Comparison of ENCODE assay signal across 1 cellular context in genomic region chr16:67279296-67280089, GRCh38.
A peak's percentile ranks its signal among the peaks of the same experiment; 100 is the strongest.
TF ChIP-seq lines count a peak whose summit lies in the region.

A gene with protein sequence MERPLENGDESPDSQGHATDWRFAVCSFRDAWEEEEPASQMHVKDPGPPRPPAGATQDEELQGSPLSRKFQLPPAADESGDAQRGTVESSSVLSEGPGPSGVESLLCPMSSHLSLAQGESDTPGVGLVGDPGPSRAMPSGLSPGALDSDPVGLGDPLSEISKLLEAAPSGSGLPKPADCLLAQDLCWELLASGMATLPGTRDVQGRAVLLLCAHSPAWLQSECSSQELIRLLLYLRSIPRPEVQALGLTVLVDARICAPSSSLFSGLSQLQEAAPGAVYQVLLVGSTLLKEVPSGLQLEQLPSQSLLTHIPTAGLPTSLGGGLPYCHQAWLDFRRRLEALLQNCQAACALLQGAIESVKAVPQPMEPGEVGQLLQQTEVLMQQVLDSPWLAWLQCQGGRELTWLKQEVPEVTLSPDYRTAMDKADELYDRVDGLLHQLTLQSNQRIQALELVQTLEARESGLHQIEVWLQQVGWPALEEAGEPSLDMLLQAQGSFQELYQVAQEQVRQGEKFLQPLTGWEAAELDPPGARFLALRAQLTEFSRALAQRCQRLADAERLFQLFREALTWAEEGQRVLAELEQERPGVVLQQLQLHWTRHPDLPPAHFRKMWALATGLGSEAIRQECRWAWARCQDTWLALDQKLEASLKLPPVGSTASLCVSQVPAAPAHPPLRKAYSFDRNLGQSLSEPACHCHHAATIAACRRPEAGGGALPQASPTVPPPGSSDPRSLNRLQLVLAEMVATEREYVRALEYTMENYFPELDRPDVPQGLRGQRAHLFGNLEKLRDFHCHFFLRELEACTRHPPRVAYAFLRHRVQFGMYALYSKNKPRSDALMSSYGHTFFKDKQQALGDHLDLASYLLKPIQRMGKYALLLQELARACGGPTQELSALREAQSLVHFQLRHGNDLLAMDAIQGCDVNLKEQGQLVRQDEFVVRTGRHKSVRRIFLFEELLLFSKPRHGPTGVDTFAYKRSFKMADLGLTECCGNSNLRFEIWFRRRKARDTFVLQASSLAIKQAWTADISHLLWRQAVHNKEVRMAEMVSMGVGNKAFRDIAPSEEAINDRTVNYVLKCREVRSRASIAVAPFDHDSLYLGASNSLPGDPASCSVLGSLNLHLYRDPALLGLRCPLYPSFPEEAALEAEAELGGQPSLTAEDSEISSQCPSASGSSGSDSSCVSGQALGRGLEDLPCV (plus strand): TSS chr16:67279532. CDS start chr16:67280045, 513 bp downstream.

TF ChIP-seq in K562, 482 proteins besides CTCF, POLR2A, EP300 and RAD21 (continued from another document and continues in another):
- TF ChIP-seq, protein P1, sequence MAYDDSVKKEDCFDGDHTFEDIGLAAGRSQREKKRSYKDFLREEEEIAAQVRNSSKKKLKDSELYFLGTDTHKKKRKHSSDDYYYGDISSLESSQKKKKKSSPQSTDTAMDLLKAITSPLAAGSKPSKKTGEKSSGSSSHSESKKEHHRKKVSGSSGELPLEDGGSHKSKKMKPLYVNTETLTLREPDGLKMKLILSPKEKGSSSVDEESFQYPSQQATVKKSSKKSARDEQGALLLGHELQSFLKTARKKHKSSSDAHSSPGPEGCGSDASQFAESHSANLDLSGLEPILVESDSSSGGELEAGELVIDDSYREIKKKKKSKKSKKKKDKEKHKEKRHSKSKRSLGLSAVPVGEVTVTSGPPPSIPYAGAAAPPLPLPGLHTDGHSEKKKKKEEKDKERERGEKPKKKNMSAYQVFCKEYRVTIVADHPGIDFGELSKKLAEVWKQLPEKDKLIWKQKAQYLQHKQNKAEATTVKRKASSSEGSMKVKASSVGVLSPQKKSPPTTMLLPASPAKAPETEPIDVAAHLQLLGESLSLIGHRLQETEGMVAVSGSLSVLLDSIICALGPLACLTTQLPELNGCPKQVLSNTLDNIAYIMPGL (CRISPR knock-in tag; IDR thresholded peaks at IDR 0.05) = peak; percentile 86; the same call in 1 of the 2 replicates
- TF ChIP-seq ZNF197 (CRISPR knock-in tag; IDR thresholded peaks at IDR 0.05; ENCODE audit: low read depth) (no peak), ZSCAN32 (CRISPR knock-in tag; IDR thresholded peaks at IDR 0.05) (no peak), ZNF354B (CRISPR knock-in tag; IDR thresholded peaks at IDR 0.05) (no peak), REST (CRISPR knock-in tag; IDR thresholded peaks at IDR 0.05; ENCODE audit: low read depth) (peak; percentile 56; the same call in 1 of the 2 replicates), BCLAF1 (IDR thresholded peaks at IDR 0.05; ENCODE audit: borderline replicate concordance in 1 of 2, control insufficient read depth in 1 of 2, low read depth in 2 of 2, low read length in 1 of 2) (peak in 1 of 2 experiments; percentile 90; a peak in 2 of 4 replicates), ZNF41 (CRISPR knock-in tag; conservative IDR thresholded peaks at IDR 0.05) (peak; percentile 55; the same call in 1 of the 2 replicates), TFE3 (CRISPR knock-in tag; IDR thresholded peaks at IDR 0.05) (peak; percentile 68), NR3C1 (CRISPR knock-in tag; IDR thresholded peaks at IDR 0.05) (no peak), NFRKB (IDR thresholded peaks at IDR 0.05; ENCODE audit: low read depth) (no peak), ATF1 (CRISPR knock-in tag; IDR thresholded peaks at IDR 0.05) (no peak), ATF1 (tag; IDR thresholded peaks at IDR 0.05) (peak; percentile 90), SNAPC5 (CRISPR knock-in tag; IDR thresholded peaks at IDR 0.05) (no peak), FOXP1 (CRISPR knock-in tag; IDR thresholded peaks at IDR 0.05) (no peak), ARHGAP35 (IDR thresholded peaks at IDR 0.05; ENCODE audit: partially characterized antibody) (peak; percentile 79), GMEB1 (CRISPR knock-in tag; IDR thresholded peaks at IDR 0.05) (peak; percentile 78), NR4A1 (CRISPR knock-in tag; IDR thresholded peaks at IDR 0.05) (peak; percentile 86; the same call in 1 of the 2 replicates), NR4A1 (tag; IDR thresholded peaks at IDR 0.05) (peak; percentile 77), SMC3 (conservative IDR thresholded peaks at IDR 0.05; ENCODE audit: insufficient read depth, low read depth, low read length) (peak; percentile 75), ZNF184 (CRISPR knock-in tag; IDR thresholded peaks at IDR 0.05) (no peak), ZNF778 (CRISPR knock-in tag; IDR thresholded peaks at IDR 0.05) (no peak), WHSC1 (IDR thresholded peaks at IDR 0.05; ENCODE audit: low read length) (no peak)
- TF ChIP-seq, protein P2, sequence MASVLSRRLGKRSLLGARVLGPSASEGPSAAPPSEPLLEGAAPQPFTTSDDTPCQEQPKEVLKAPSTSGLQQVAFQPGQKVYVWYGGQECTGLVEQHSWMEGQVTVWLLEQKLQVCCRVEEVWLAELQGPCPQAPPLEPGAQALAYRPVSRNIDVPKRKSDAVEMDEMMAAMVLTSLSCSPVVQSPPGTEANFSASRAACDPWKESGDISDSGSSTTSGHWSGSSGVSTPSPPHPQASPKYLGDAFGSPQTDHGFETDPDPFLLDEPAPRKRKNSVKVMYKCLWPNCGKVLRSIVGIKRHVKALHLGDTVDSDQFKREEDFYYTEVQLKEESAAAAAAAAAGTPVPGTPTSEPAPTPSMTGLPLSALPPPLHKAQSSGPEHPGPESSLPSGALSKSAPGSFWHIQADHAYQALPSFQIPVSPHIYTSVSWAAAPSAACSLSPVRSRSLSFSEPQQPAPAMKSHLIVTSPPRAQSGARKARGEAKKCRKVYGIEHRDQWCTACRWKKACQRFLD (CRISPR knock-in tag; IDR thresholded peaks at IDR 0.05) = peak; percentile 51; the same call in 1 of the 2 replicates
- TF ChIP-seq, protein P3, sequence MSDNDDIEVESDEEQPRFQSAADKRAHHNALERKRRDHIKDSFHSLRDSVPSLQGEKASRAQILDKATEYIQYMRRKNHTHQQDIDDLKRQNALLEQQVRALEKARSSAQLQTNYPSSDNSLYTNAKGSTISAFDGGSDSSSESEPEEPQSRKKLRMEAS (CRISPR knock-in tag; IDR thresholded peaks at IDR 0.05) = peak; percentile 81
- TF ChIP-seq, protein P4, sequence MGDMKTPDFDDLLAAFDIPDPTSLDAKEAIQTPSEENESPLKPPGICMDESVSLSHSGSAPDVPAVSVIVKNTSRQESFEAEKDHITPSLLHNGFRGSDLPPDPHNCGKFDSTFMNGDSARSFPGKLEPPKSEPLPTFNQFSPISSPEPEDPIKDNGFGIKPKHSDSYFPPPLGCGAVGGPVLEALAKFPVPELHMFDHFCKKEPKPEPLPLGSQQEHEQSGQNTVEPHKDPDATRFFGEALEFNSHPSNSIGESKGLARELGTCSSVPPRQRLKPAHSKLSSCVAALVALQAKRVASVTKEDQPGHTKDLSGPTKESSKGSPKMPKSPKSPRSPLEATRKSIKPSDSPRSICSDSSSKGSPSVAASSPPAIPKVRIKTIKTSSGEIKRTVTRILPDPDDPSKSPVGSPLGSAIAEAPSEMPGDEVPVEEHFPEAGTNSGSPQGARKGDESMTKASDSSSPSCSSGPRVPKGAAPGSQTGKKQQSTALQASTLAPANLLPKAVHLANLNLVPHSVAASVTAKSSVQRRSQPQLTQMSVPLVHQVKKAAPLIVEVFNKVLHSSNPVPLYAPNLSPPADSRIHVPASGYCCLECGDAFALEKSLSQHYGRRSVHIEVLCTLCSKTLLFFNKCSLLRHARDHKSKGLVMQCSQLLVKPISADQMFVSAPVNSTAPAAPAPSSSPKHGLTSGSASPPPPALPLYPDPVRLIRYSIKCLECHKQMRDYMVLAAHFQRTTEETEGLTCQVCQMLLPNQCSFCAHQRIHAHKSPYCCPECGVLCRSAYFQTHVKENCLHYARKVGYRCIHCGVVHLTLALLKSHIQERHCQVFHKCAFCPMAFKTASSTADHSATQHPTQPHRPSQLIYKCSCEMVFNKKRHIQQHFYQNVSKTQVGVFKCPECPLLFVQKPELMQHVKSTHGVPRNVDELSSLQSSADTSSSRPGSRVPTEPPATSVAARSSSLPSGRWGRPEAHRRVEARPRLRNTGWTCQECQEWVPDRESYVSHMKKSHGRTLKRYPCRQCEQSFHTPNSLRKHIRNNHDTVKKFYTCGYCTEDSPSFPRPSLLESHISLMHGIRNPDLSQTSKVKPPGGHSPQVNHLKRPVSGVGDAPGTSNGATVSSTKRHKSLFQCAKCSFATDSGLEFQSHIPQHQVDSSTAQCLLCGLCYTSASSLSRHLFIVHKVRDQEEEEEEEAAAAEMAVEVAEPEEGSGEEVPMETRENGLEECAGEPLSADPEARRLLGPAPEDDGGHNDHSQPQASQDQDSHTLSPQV (IDR thresholded peaks at IDR 0.05) = peak; percentile 94
- TF ChIP-seq, protein P5, sequence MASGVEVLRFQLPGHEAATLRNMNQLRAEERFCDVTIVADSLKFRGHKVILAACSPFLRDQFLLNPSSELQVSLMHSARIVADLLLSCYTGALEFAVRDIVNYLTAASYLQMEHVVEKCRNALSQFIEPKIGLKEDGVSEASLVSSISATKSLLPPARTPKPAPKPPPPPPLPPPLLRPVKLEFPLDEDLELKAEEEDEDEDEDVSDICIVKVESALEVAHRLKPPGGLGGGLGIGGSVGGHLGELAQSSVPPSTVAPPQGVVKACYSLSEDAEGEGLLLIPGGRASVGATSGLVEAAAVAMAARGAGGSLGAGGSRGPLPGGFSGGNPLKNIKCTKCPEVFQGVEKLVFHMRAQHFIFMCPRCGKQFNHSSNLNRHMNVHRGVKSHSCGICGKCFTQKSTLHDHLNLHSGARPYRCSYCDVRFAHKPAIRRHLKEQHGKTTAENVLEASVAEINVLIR (CRISPR knock-in tag; IDR thresholded peaks at IDR 0.05) = peak; percentile 30; the same call in 1 of the 2 replicates
